8 cellular contexts compared by ENCODE assay signal in the genomic region with DNA sequence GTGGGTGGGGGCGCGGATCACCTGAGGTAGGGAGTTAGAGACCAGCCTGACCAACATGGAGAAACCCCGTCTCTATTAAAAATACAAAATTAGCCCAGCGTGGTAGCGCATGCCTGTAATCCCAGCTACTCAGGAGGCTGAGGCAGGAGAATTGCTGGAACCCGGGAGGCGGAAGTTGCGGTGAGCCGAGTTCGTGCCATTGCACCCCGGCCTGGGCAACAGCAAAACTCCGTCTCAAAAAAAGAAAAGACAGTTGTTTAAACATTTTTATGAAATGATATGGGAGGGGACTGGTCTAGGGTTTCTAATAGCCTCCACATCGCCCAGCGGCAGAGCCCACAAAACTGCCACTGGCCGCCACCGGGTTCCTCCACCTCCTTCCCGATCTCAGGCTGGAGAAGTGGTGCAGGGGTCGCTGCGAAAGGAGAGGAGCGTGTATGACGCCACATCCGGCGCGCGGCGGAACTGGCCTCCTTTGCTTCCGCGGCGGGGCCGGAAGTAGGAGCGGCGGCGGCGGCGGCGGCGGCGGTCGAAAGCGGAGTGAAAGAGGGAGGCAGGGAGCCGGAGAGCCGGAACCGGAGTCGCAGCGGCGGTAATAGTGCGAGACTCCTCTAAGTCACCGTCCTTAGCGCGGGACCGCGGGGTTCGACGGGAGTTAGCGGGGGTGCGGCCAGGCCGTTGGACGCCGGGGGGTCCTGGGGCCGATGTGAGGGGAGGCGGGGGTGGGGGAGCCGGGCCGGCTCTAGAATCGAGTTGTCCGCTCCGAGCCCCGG.
A peak's percentile ranks its signal among the peaks of the same experiment; 100 is the strongest.
DNase-seq lines count a peak whose midpoint lies in the region; ATAC-seq and TF ChIP-seq lines count a peak whose summit lies in the region.

A gene (plus strand): TSS at position 492 of the 773 bp plus-strand sequence. CDS start 384 bp downstream, outside the sequence.

- H3K27ac ChIP-seq in layer of hippocampus (ENCODE audit: low read depth, low read length) = peak within 1 kb of the TSS; percentile 87

- peak; percentile 76 for DNase-seq in NCI-H1436 (lab: John Stamatoyannopoulos, UW)
- DNase-seq in NCI-H1436 treated with DMSO at 0.1 percent for 48 hours (lab: John Stamatoyannopoulos, UW) = no peak
- DNase-seq in NCI-H524 treated with DMSO at 0.1 percent for 48 hours (lab: John Stamatoyannopoulos, UW) = peak; percentile 64
- peak; percentile 81 to 84 for DNase-seq in activated CD4-positive, alpha-beta T cell treated with anti-CD3 and anti-CD28 coated beads for 4 hours
- peak; percentile 90 for DNase-seq in choroid plexus epithelial cell (ENCODE audit: low read depth)
- peak; percentile 71 to 87 (median 80) for DNase-seq in stimulated activated CD4-positive, alpha-beta T cell treated with anti-CD3 and anti-CD28 coated beads, Interleukin-1b, Interleukin-23, amount 100 ng/mL, for 24 hours (ENCODE audit: low read depth in 4 of 4, low spot score in 1 of 4)

- H3K27me3 ChIP-seq in layer of hippocampus (ENCODE audit: control insufficient read depth, insufficient read depth, low read length) = no peaks in the 10 kb centered on the region

- ATAC-seq in HG03196 (IDR thresholded peaks at IDR 0.05; ENCODE audit: unreplicated experiment) = peak; percentile 77

- peak; percentile 21 for TF ChIP-seq CTCF in choroid plexus epithelial cell (conservative IDR thresholded peaks at IDR 0.05; ENCODE audit: low read depth, low read length)

- H3K4me3 ChIP-seq in choroid plexus epithelial cell (ENCODE audit: low read depth, low read length) = peak within 1 kb of the TSS; percentile 92
